ENCODE assay signal across 18 cellular contexts in genomic region chr18:42525905-42526304, GRCh38.
"Had no signal": no experiment of that assay in that cellular context is flagged by ENCODE, and none has a peak within 500 bp of the region (broad histone marks: within the 10 kb centered on the region; RNA-seq: fewer than 3 reads in every experiment).

No MANE protein-coding gene starts in this region.

- DNase-seq: activated CD4-positive, alpha-beta memory T cell treated with anti-CD3 and anti-CD28 coated beads, Interleukin-2, amount 10 ng/mL, durations not matched to agents 7 days and 5 days; activated CD4-positive, alpha-beta T cell treated with anti-CD3 and anti-CD28 coated beads for 36 hours; activated naive CD4-positive, alpha-beta T cell; activated naive CD8-positive, alpha-beta T cell treated with anti-CD3 and anti-CD28 coated beads, Interleukin-2, amount 50 U/mL, for 24 hours; effector CD8-positive, alpha-beta T cell; kidney; lower lobe of right lung; naive thymus-derived CD8-positive, alpha-beta T cell; stimulated activated CD4-positive, alpha-beta T cell treated with anti-CD3 and anti-CD28 coated beads, Interleukin-2, amount 100 ng/mL, for 24 hours; stimulated activated naive CD4-positive, alpha-beta T cell; T-helper 1 cell; WERI-Rb-1 had no signal

- H3K4me1 ChIP-seq: ascending aorta, lower lobe of right lung, prostate gland had no signal

- H3K36me3 ChIP-seq: ascending aorta, cardiac muscle cell, lower lobe of right lung, prostate gland had no signal

- H3K27ac ChIP-seq: ascending aorta, cardiac muscle cell, coronary artery, lower lobe of right lung, prostate gland, WERI-Rb-1 had no signal

- H3K27me3 ChIP-seq: ascending aorta, cardiac muscle cell had no signal

- ATAC-seq: activated CD4-positive, alpha-beta T cell treated with anti-CD3 and anti-CD28 coated beads for 36 hours; activated naive CD8-positive, alpha-beta T cell treated with anti-CD3 and anti-CD28 coated beads, Interleukin-2, amount 50 U/mL, for 24 hours; lower lobe of right lung; naive thymus-derived CD8-positive, alpha-beta T cell; sciatic nerve had no signal

- FAIRE-seq: frontal cortex, kidney had no signal

- H3K9me3 ChIP-seq: ascending aorta, lower lobe of right lung, prostate gland had no signal

- H3K4me3 ChIP-seq: ascending aorta, cardiac muscle cell, coronary artery, lower lobe of right lung, prostate gland had no signal
